Comparison of ENCODE assay signal across 28 cellular contexts in genomic region chr5:150114773-150115408, GRCh38. TPM values are rescaled to one million over a fixed set of nuclear protein-coding genes. Genes with fewer than 3 reads are reported as not detected.
A peak's percentile ranks its signal among the peaks of the same experiment; 100 is the strongest.
DNase-seq lines count a peak whose midpoint lies in the region; ATAC-seq, FAIRE-seq and TF ChIP-seq lines count a peak whose summit lies in the region.
"Had no signal": no experiment of that assay in that cellular context is flagged by ENCODE, and none has a peak within 500 bp of the region (broad histone marks: within the 10 kb centered on the region; RNA-seq: fewer than 3 reads in every experiment).

No MANE protein-coding gene starts in this region.

- H3K36me3 Mint-ChIP-seq in CD4-positive, alpha-beta memory T cell = no peaks in the 10 kb centered on the region
- H3K36me3 Mint-ChIP-seq: IgD-negative memory B cell, mesothelial cell of epicardium had no signal

- TF ChIP-seq CTCF in breast epithelium (IDR thresholded peaks at IDR 0.05) (no peak), mammary epithelial cell (conservative IDR thresholded peaks at IDR 0.05 in 1 of 2, IDR thresholded peaks at IDR 0.05 in 1 of 2; ENCODE audit: extremely low read depth in 1 of 2, insufficient read depth in 1 of 2, low read depth in 1 of 2, low read length in 2 of 2) (no peak), K562 (IDR thresholded peaks at IDR 0.05 in 2 of 3, conservative IDR thresholded peaks at IDR 0.05 in 1 of 3; ENCODE audit: insufficient read depth in 2 of 3, low read depth in 1 of 3, low read length in 3 of 3) (no peak), lower lobe of right lung (IDR thresholded peaks at IDR 0.05) (no peak)

- H3K27ac ChIP-seq in breast epithelium (peak overlapping the region in 1 of 2 donors; percentile 32), mammary epithelial cell (ENCODE audit: insufficient read depth, low read depth, low read length) (no peak overlapping the region), K562 (ENCODE audit: extremely low read depth, low read depth, low read length) (peak overlapping the region; percentile 62), lower lobe of right lung (no peak overlapping the region)
- no peak overlapping the region for H3K27ac ChIP-seq in CD4-positive, alpha-beta memory T cell (ENCODE audit: low read depth, low read length)
- H3K27ac ChIP-seq: A549, epithelial cell of prostate, foreskin keratinocyte, upper lobe of left lung had no signal

- H2AFZ ChIP-seq in mammary epithelial cell (ENCODE audit: low read depth, low read length) (no peak overlapping the region), K562 (ENCODE audit: low read depth, low read length) (peak overlapping the region; percentile 58)
- H2AFZ ChIP-seq: GM23338 had no signal

- H3K4me3 ChIP-seq in breast epithelium (no peak overlapping the region), mammary epithelial cell (replicated peaks in 1 of 3; ENCODE audit: insufficient read depth in 1 of 3, low read depth in 2 of 3, low read length in 3 of 3) (no peak overlapping the region), K562 (no peak overlapping the region), lower lobe of right lung (no peak overlapping the region)
- no peak overlapping the region for H3K4me3 ChIP-seq in CD4-positive, alpha-beta memory T cell (ENCODE audit: low read length in 2 of 2)
- H3K4me3 ChIP-seq: A549, BLaER1, GM23338, upper lobe of left lung had no signal

- TF ChIP-seq POLR2A in breast epithelium (IDR thresholded peaks at IDR 0.05) = no peak
- no peak for TF ChIP-seq POLR2A in K562 (conservative IDR thresholded peaks at IDR 0.05)

- H3K79me2 ChIP-seq in mammary epithelial cell (ENCODE audit: insufficient read depth, low read length) (no peaks in the 10 kb centered on the region), K562 (ENCODE audit: control insufficient read depth, insufficient read depth, low read length) (no peaks in the 10 kb centered on the region)

- H3K4me3 Mint-ChIP-seq in CD4-positive, alpha-beta memory T cell = no peak overlapping the region
- H3K4me3 Mint-ChIP-seq: activated CD4-positive, alpha-beta T cell treated with anti-CD3 and anti-CD28 coated beads, Interleukin-2, amount 10 ng/mL, durations not matched to agents 24 days and 14 days; GM23338; IgD-negative memory B cell; mesothelial cell of epicardium; stimulated activated naive CD8-positive, alpha-beta T cell treated with anti-CD3 and anti-CD28 coated beads, Interleukin-15, Interleukin-2, amounts not matched to agents 100 ng/mL and 50 ng/mL, for 24 hours had no signal

- intact Hi-C loops in breast epithelium (cut with DNase I; ENCODE audit: low total_unique reads) = no loop called here
- intact Hi-C loops in mammary epithelial cell (cut with micrococcal nuclease) = no loop called here
- intact Hi-C loops in K562 (cut with micrococcal nuclease) = loop anchor here (10.0 kb wide), 1 partner anchor 90 kb away; no protein-coding TSS in a partner anchor
- intact Hi-C loops in CD4-positive, alpha-beta memory T cell (cut with micrococcal nuclease) = no loop called here
- intact Hi-C loops in lower lobe of right lung (cut with DNase I) = no loop called here

- H3K4me2 ChIP-seq in mammary epithelial cell (ENCODE audit: insufficient read depth, low read depth, low read length) (no peak overlapping the region), K562 (ENCODE audit: insufficient read depth, low read length) (peak overlapping the region; percentile 54)
- H3K4me2 ChIP-seq: A549, GM23338 had no signal

- H3K27me3 ChIP-seq in breast epithelium = no peaks in the 10 kb centered on the region
- H3K27me3 ChIP-seq in mammary epithelial cell (ENCODE audit: insufficient read depth, low read length) = no peaks in the 10 kb centered on the region
- H3K27me3 ChIP-seq in K562 (ENCODE audit: control insufficient read depth in 2 of 2, insufficient read depth in 2 of 2, low read length in 2 of 2) = no peaks in the 10 kb centered on the region
- no peaks in the 10 kb centered on the region for H3K27me3 ChIP-seq in CD4-positive, alpha-beta memory T cell (ENCODE audit: insufficient read depth, low read length)
- no peaks in the 10 kb centered on the region for H3K27me3 ChIP-seq in lower lobe of right lung (ENCODE audit: low read depth)
- H3K27me3 ChIP-seq: BLaER1, foreskin keratinocyte, upper lobe of left lung had no signal

- no peak for TF ChIP-seq RAD21 in K562 (CRISPR knock-in tag; conservative IDR thresholded peaks at IDR 0.05 in 1 of 2, IDR thresholded peaks at IDR 0.05 in 1 of 2)

- H3K4me1 Mint-ChIP-seq in CD4-positive, alpha-beta memory T cell = no peaks in the 10 kb centered on the region
- H3K4me1 Mint-ChIP-seq: activated CD4-positive, alpha-beta T cell treated with anti-CD3 and anti-CD28 coated beads, Interleukin-2, amount 10 ng/mL, durations not matched to agents 24 days and 14 days; IgD-negative memory B cell had no signal

- H3K9ac ChIP-seq in mammary epithelial cell (ENCODE audit: insufficient read depth, low read length) = no peak overlapping the region
- H3K9ac ChIP-seq in K562 (ENCODE audit: insufficient read depth in 1 of 2, low read depth in 2 of 2, low read length in 2 of 2) = peak overlapping the region; percentile 59 to 82
- H3K9ac ChIP-seq: BLaER1 had no signal

- no peaks in the 10 kb centered on the region for H3K9me3 Mint-ChIP-seq in CD4-positive, alpha-beta memory T cell
- H3K9me3 Mint-ChIP-seq: activated CD4-positive, alpha-beta T cell treated with anti-CD3 and anti-CD28 coated beads, Interleukin-2, amount 10 ng/mL, durations not matched to agents 24 days and 14 days; GM23338; IgD-negative memory B cell; mesothelial cell of epicardium; stimulated activated naive CD8-positive, alpha-beta T cell treated with anti-CD3 and anti-CD28 coated beads, Interleukin-15, Interleukin-2, amounts not matched to agents 100 ng/mL and 50 ng/mL, for 24 hours had no signal

- BruUV-seq in mammary epithelial cell (replicated peaks; lab: Mats Ljungman, UMichigan) (no TSS peak), K562 (replicated peaks; lab: Mats Ljungman, UMichigan) (no TSS peak)

- POLR2A ChIA-PET in K562 (lab: Yijun Ruan, JAX) = interaction anchor here (0.6 to 1.3 kb wide), 3 partner anchors 10 to 269 kb away, joined by 3 to 5 read pairs (median 3); no protein-coding TSS in a partner anchor
- POLR2A ChIA-PET in CD4-positive, alpha-beta memory T cell (lab: Charles Lee; ENCODE audit: partially characterized antibody) = no interaction called here

- CTCF ChIA-PET in mammary epithelial cell (lab: Charles Lee; ENCODE audit: low non-redundant PET) (no interaction called here), K562 (lab: Yijun Ruan, JAX; ENCODE audit: low intra/inter-chr PET ratio) (no interaction called here)
- CTCF ChIA-PET in CD4-positive, alpha-beta memory T cell (lab: Charles Lee; ENCODE audit: partially characterized antibody) = no interaction called here

- no peak for TF ChIP-seq EP300 in K562 (IDR thresholded peaks at IDR 0.05; ENCODE audit: low read length)

- H3K9me1 ChIP-seq in K562 (ENCODE audit: control insufficient read depth, insufficient read depth, low read length) = no peaks in the 10 kb centered on the region

- dilution Hi-C loops in mammary epithelial cell (cut with HindIII; ENCODE audit: low sequenced_read_pairs) = loop anchor here (5.0 kb wide), 1 partner anchor 42 kb away; the partner anchor contains the start of gene PDGFRB

- peaks cover 0 to 3% of the 10 kb centered on the region in 2 donors for H3K4me1 ChIP-seq in breast epithelium
- H3K4me1 ChIP-seq in mammary epithelial cell (ENCODE audit: insufficient read depth, low read length) = peaks cover 36% of the 10 kb centered on the region
- H3K4me1 ChIP-seq in K562 (replicated peaks in 1 of 2; ENCODE audit: control insufficient read depth in 2 of 2, insufficient read depth in 2 of 2, low read length in 2 of 2) = peaks cover 21 to 43% of the 10 kb centered on the region in 2 experiments; a peak in 4 of 5 replicates
- no peaks in the 10 kb centered on the region for H3K4me1 ChIP-seq in CD4-positive, alpha-beta memory T cell (ENCODE audit: insufficient read depth, low read length)
- peaks cover 16% of the 10 kb centered on the region for H3K4me1 ChIP-seq in lower lobe of right lung
- H3K4me1 ChIP-seq: foreskin keratinocyte had no signal

- ATAC-seq in K562 (peak; percentile 9; the same call in 1 of the 3 replicates), lower lobe of right lung (no peak)
- ATAC-seq: A549, foreskin keratinocyte had no signal

- no peak for FAIRE-seq in K562 (lab: Jason Lieb, UNC)
- FAIRE-seq: A549 had no signal

- H4K20me1 ChIP-seq in mammary epithelial cell (ENCODE audit: insufficient read depth, low read length) = no peaks in the 10 kb centered on the region
- no peaks in the 10 kb centered on the region for H4K20me1 ChIP-seq in K562 (replicated peaks; ENCODE audit: control insufficient read depth, insufficient read depth, low read length)
- H4K20me1 ChIP-seq: BLaER1 had no signal

- WGBS in mammary epithelial cell (ENCODE audit: low coverage, missing lambda C conversion rate) = 90% methylated on average over 8 of the region's 8 CpGs
- 51% methylated on average over 8 of the region's 8 CpGs for WGBS in K562 (ENCODE audit: insufficient coverage, low coverage, missing lambda C conversion rate)

- peak; percentile 9 to 14 for DNase-seq in breast epithelium (ENCODE audit: low spot score in 2 of 2)
- DNase-seq in mammary epithelial cell = no peak
- DNase-seq in K562 (ENCODE audit: extremely low read depth in 1 of 4, low spot score in 3 of 4) = no peak
- DNase-seq in mucosa of gallbladder (ENCODE audit: low spot score) = peak; percentile 7
- peak; percentile 17 for DNase-seq in ureter (ENCODE audit: low spot score)
- no peak for DNase-seq in iPS-NIHi11 (ENCODE audit: low spot score)
- no peak for DNase-seq in CD4-positive, alpha-beta memory T cell
- no peak for DNase-seq in lower lobe of right lung
- DNase-seq: activated CD4-positive, alpha-beta T cell treated with anti-CD3 and anti-CD28 coated beads, Interleukin-2, amount 10 ng/mL, durations not matched to agents 24 days and 14 days; activated effector memory CD4-positive, alpha-beta T cell treated with Interleukin-2 at 50 U/mL for 16 hours; foreskin keratinocyte; kidney glomerular epithelial cell; MM.1S; NCI-H146; NCI-H226; SIG-M5 had no signal

- H3K27ac Mint-ChIP-seq in CD4-positive, alpha-beta memory T cell = no peak overlapping the region
- H3K27ac Mint-ChIP-seq: activated CD4-positive, alpha-beta T cell treated with anti-CD3 and anti-CD28 coated beads, Interleukin-2, amount 10 ng/mL, durations not matched to agents 24 days and 14 days; GM23338; IgD-negative memory B cell; mesothelial cell of epicardium; progenitor cell of endocrine pancreas; stimulated activated naive CD8-positive, alpha-beta T cell treated with anti-CD3 and anti-CD28 coated beads, Interleukin-15, Interleukin-2, amounts not matched to agents 100 ng/mL and 50 ng/mL, for 24 hours had no signal

- H3K9me3 ChIP-seq in breast epithelium = no peaks in the 10 kb centered on the region
- H3K9me3 ChIP-seq in mammary epithelial cell (replicated peaks; ENCODE audit: insufficient read depth, low read length) = no peaks in the 10 kb centered on the region
- H3K9me3 ChIP-seq in K562 (replicated peaks; ENCODE audit: control insufficient read depth, insufficient read depth, low read depth, low read length) = no peaks in the 10 kb centered on the region
- H3K9me3 ChIP-seq in CD4-positive, alpha-beta memory T cell (ENCODE audit: control insufficient read depth in 1 of 2, low read length in 2 of 2) = no peaks in the 10 kb centered on the region
- H3K9me3 ChIP-seq in lower lobe of right lung = no peaks in the 10 kb centered on the region
- H3K9me3 ChIP-seq: A549, BLaER1, upper lobe of left lung had no signal

- peaks cover 2 to 6% of the 10 kb centered on the region in 2 donors for H3K27me3 Mint-ChIP-seq in CD4-positive, alpha-beta memory T cell
- H3K27me3 Mint-ChIP-seq: IgD-negative memory B cell; stimulated activated naive CD8-positive, alpha-beta T cell treated with anti-CD3 and anti-CD28 coated beads, Interleukin-15, Interleukin-2, amounts not matched to agents 100 ng/mL and 50 ng/mL, for 24 hours had no signal

- in situ Hi-C loops in mammary epithelial cell (cut with MboI; ENCODE audit: low sequenced_read_pairs in 2 of 2) = no loop called here
- in situ Hi-C loops in K562 (cut with MboI) = no loop called here

- H3K36me3 ChIP-seq in breast epithelium (no peaks in the 10 kb centered on the region), mammary epithelial cell (ENCODE audit: insufficient read depth, low read length) (no peaks in the 10 kb centered on the region), K562 (ENCODE audit: control insufficient read depth, insufficient read depth, low read length) (no peaks in the 10 kb centered on the region), lower lobe of right lung (peaks cover 31% of the 10 kb centered on the region)
- no peaks in the 10 kb centered on the region for H3K36me3 ChIP-seq in CD4-positive, alpha-beta memory T cell (ENCODE audit: insufficient read depth, low read length)

RNA-seq across cellular contexts. Expression of gene CSF1R, which starts 28.5 kb away (rescaled TPM):
- total RNA-seq in breast epithelium (10 to 100 TPM; 11.5 to 79.0 (median 24.1) TPM), mammary epithelial cell (1 to 10 TPM in 1 of 2 donors, not detected in 1; 1.3 TPM), K562 (2014; rRNA removed) (not detected in 2 replicates), K562 (2014; rRNA removed; fragmentation: Illumina TruSeq; extraction: Trizol) (not detected in 2 replicates), K562 (2015; rRNA removed; fragmentation: Illumina TruSeq; extraction: Trizol) (not detected in 2 replicates), K562 (2021) (0.20 and 0.22 TPM in 2 replicates), mucosa of gallbladder (91.9 TPM), ureter (16.9 TPM), lower lobe of right lung (78.2 TPM)
- polyA plus RNA-seq in mammary epithelial cell (1.5 TPM), K562 (2011; rRNA removed) (0.03 TPM in 1 of 2 replicates, not detected in the other), K562 (2014; fragmentation: Illumina TruSeq; extraction: Trizol) (not detected in 2 replicates), K562 (2014; fragmentation: Nextera tagmentation; extraction: Ambion mirVana) (not detected), K562 (2014; rRNA removed) (0.64 TPM in 1 of 2 replicates, not detected in the other)
- polyA minus RNA-seq in mammary epithelial cell = 5.0 TPM
- total RNA-seq in K562 (2011; cell fraction: chromatin; rRNA removed; ENCODE audit: low replicate concordance) = not detected in 2 replicates
- total RNA-seq in K562 (2011; cell fraction: nucleolus; rRNA removed) = not detected in 2 replicates
- not detected in 2 replicates for total RNA-seq in K562 (2011; cell fraction: nucleoplasm; rRNA removed)
- polyA plus RNA-seq in K562 (2011; cell fraction: cytosol; rRNA removed) = 0.03 TPM in 1 of 2 replicates, not detected in the other
- 0.13 TPM in 1 of 2 replicates, not detected in the other for polyA plus RNA-seq in K562 (2011; cell fraction: nucleus; rRNA removed)
- 0.12 TPM in 1 of 2 replicates, not detected in the other for polyA plus RNA-seq in K562 (2012)
- 0.39 TPM in 1 of 2 replicates, not detected in the other for polyA minus RNA-seq in K562 (2011; rRNA and poly(A)+ RNA removed)
- polyA minus RNA-seq in K562 (2011; cell fraction: cytosol; rRNA and poly(A)+ RNA removed) = not detected in 2 replicates
- not detected in 2 replicates for polyA minus RNA-seq in K562 (2011; cell fraction: nucleus; rRNA and poly(A)+ RNA removed)
- total RNA-seq in CD4-positive, alpha-beta memory T cell = 1 to 10 TPM; 2.4 to 2.9 TPM
- under 1 TPM; 0.04 to 0.23 TPM for polyA plus RNA-seq in CD4-positive, alpha-beta memory T cell
- total RNA-seq: activated CD4-positive, alpha-beta T cell treated with anti-CD3 and anti-CD28 coated beads, Interleukin-2, amount 10 ng/mL, durations not matched to agents 24 days and 14 days; foreskin keratinocyte; GM23338; progenitor cell of endocrine pancreas had no signal
- polyA plus RNA-seq: neural cell had no signal

RNA-seq across cellular contexts. Expression of gene PDGFRB, which starts 40.8 kb away (rescaled TPM):
- total RNA-seq in breast epithelium = 100 to 1,000 TPM in 2 of 3 donors, 10 to 100 TPM in 1; 53.7 to 243 (median 146) TPM
- total RNA-seq in mammary epithelial cell = 1 to 10 TPM in 1 of 2 donors, not detected in 1; 1.5 TPM
- 0.25 TPM for polyA plus RNA-seq in mammary epithelial cell
- polyA minus RNA-seq in mammary epithelial cell = not detected
- total RNA-seq in K562 (2011; cell fraction: chromatin; rRNA removed; ENCODE audit: low replicate concordance) = 2.1 and 7.7 TPM in 2 replicates
- total RNA-seq in K562 (2011; cell fraction: nucleolus; rRNA removed) = 1.8 and 5.2 TPM in 2 replicates
- 3.0 and 3.6 TPM in 2 replicates for total RNA-seq in K562 (2011; cell fraction: nucleoplasm; rRNA removed)
- 0.09 TPM in 1 of 2 replicates, not detected in the other for total RNA-seq in K562 (2014; rRNA removed)
- total RNA-seq in K562 (2014; rRNA removed; fragmentation: Illumina TruSeq; extraction: Trizol) = 0.07 and 0.13 TPM in 2 replicates
- total RNA-seq in K562 (2015; rRNA removed; fragmentation: Illumina TruSeq; extraction: Trizol) = not detected in 2 replicates
- total RNA-seq in K562 (2021) = 0.51 and 0.86 TPM in 2 replicates
- 1.1 and 1.5 TPM in 2 replicates for polyA plus RNA-seq in K562 (2011; rRNA removed)
- 0.71 and 1.6 TPM in 2 replicates for polyA plus RNA-seq in K562 (2011; cell fraction: cytosol; rRNA removed)
- polyA plus RNA-seq in K562 (2011; cell fraction: nucleus; rRNA removed) = 2.5 and 3.8 TPM in 2 replicates
- polyA plus RNA-seq in K562 (2012) = 0.14 and 0.29 TPM in 2 replicates
- polyA plus RNA-seq in K562 (2014; fragmentation: Illumina TruSeq; extraction: Trizol) = 0.03 and 0.09 TPM in 2 replicates
- not detected for polyA plus RNA-seq in K562 (2014; fragmentation: Nextera tagmentation; extraction: Ambion mirVana)
- polyA plus RNA-seq in K562 (2014; rRNA removed) = 0.01 and 0.07 TPM in 2 replicates
- polyA minus RNA-seq in K562 (2011; rRNA and poly(A)+ RNA removed) = 0.48 and 1.0 TPM in 2 replicates
- 2.6 and 3.1 TPM in 2 replicates for polyA minus RNA-seq in K562 (2011; cell fraction: cytosol; rRNA and poly(A)+ RNA removed)
- 1.5 and 3.9 TPM in 2 replicates for polyA minus RNA-seq in K562 (2011; cell fraction: nucleus; rRNA and poly(A)+ RNA removed)
- 97.8 TPM for total RNA-seq in mucosa of gallbladder
- total RNA-seq in ureter = 108 TPM
- not detected for total RNA-seq in CD4-positive, alpha-beta memory T cell
- not detected for polyA plus RNA-seq in CD4-positive, alpha-beta memory T cell
- 89.3 TPM for total RNA-seq in lower lobe of right lung
- total RNA-seq: foreskin keratinocyte had no signal
- polyA plus RNA-seq: foreskin keratinocyte, neural cell had no signal

RNA-seq across cellular contexts. Expression of gene CDX1, which starts 51.7 kb away (rescaled TPM):
- total RNA-seq in breast epithelium (1 to 10 TPM in 1 of 3 donors, not detected in 2; 1.3 TPM), mammary epithelial cell (not detected), K562 (2014; rRNA removed) (not detected in 2 replicates), K562 (2014; rRNA removed; fragmentation: Illumina TruSeq; extraction: Trizol) (not detected in 2 replicates), K562 (2015; rRNA removed; fragmentation: Illumina TruSeq; extraction: Trizol) (not detected in 2 replicates), K562 (2021) (0.16 TPM in 1 of 2 replicates, not detected in the other), mucosa of gallbladder (0.29 TPM), ureter (not detected), lower lobe of right lung (not detected)
- polyA plus RNA-seq in mammary epithelial cell (not detected), K562 (2011; rRNA removed) (0.06 TPM in 1 of 2 replicates, not detected in the other), K562 (2014; fragmentation: Illumina TruSeq; extraction: Trizol) (not detected in 2 replicates), K562 (2014; fragmentation: Nextera tagmentation; extraction: Ambion mirVana) (not detected), K562 (2014; rRNA removed) (not detected in 2 replicates)
- not detected for polyA minus RNA-seq in mammary epithelial cell
- not detected in 2 replicates for total RNA-seq in K562 (2011; cell fraction: chromatin; rRNA removed; ENCODE audit: low replicate concordance)
- not detected in 2 replicates for total RNA-seq in K562 (2011; cell fraction: nucleolus; rRNA removed)
- not detected in 2 replicates for total RNA-seq in K562 (2011; cell fraction: nucleoplasm; rRNA removed)
- not detected in 2 replicates for polyA plus RNA-seq in K562 (2011; cell fraction: cytosol; rRNA removed)
- not detected in 2 replicates for polyA plus RNA-seq in K562 (2011; cell fraction: nucleus; rRNA removed)
- not detected in 2 replicates for polyA plus RNA-seq in K562 (2012)
- polyA minus RNA-seq in K562 (2011; rRNA and poly(A)+ RNA removed) = not detected in 2 replicates
- polyA minus RNA-seq in K562 (2011; cell fraction: cytosol; rRNA and poly(A)+ RNA removed) = not detected in 2 replicates
- not detected in 2 replicates for polyA minus RNA-seq in K562 (2011; cell fraction: nucleus; rRNA and poly(A)+ RNA removed)
- not detected for total RNA-seq in CD4-positive, alpha-beta memory T cell
- polyA plus RNA-seq in CD4-positive, alpha-beta memory T cell = not detected
- total RNA-seq: activated CD4-positive, alpha-beta T cell treated with anti-CD3 and anti-CD28 coated beads, Interleukin-2, amount 10 ng/mL, durations not matched to agents 24 days and 14 days; foreskin keratinocyte; GM23338; skeletal muscle tissue; T-helper 1 cell treated with Interleukin-12 subunit alpha and Interleukin-12 subunit beta and Interleukin-4 antibody, amounts not matched to agents 30 ng/mL and 1 ng/mL, for 36 hours had no signal
- polyA plus RNA-seq: A549, foreskin keratinocyte, GM23338, IgD-negative memory B cell, neural cell had no signal

Comparison
In these comparisons a context has a peak if more than half of its experiments do, and no peak if none do; other contexts are left out.
1. DNase-seq: peak in breast epithelium (2 of 2), mucosa of gallbladder (single experiment) and ureter (single experiment); none in mammary epithelial cell (single experiment), K562 (0 of 4), iPS-NIHi11 (single experiment), CD4-positive, alpha-beta memory T cell (0 of 5) and lower lobe of right lung (single experiment).
2. RNA of gene PDGFRB, which starts 40.8 kb away (total RNA-seq): 53.7 to 243 TPM in breast epithelium, 108 TPM in ureter (single experiment), 97.8 TPM in mucosa of gallbladder (single experiment) and 89.3 TPM in lower lobe of right lung (single experiment); 1.5 TPM in mammary epithelial cell, not detected in CD4-positive, alpha-beta memory T cell and 0.07 to 7.7 TPM in K562; every median in the first group is over 4 times any median in the second.